ENCODE assay signal across 8 cellular contexts in genomic region chr1:201149400-201149799, GRCh38. TPM values are rescaled to one million over a fixed set of nuclear protein-coding genes. Genes with fewer than 3 reads are reported as not detected.
DNase-seq lines count a peak whose midpoint lies in the region; ATAC-seq and TF ChIP-seq lines count a peak whose summit lies in the region.

No MANE protein-coding gene starts in this region.

- in situ Hi-C loops in ACHN (cut with HindIII; ENCODE audit: low pct_ligation_motif_present, low pct_unique_long_range_greater_than_20kb, low sequenced_read_pairs), result no loop called here
- in situ Hi-C loops in gastrocnemius medialis (cut with MboI; ENCODE audit: low sequenced_read_pairs in 4 of 4), result loop anchor here in 1 of 4 donors (10.0 kb wide), 1 partner anchor 75 kb away; no protein-coding TSS in a partner anchor

- H3K27me3 Mint-ChIP-seq in stimulated activated memory B cell treated with anti-CD40 and anti-IgM and Interleukin-4, amounts not matched to agents 10 μg/mL and 1 μg/mL and 100 μg/mL, for 72 hours, result no peaks in the 10 kb centered on the region

- peaks cover 0 to 13% of the 10 kb centered on the region in 2 donors for H3K36me3 ChIP-seq in gastrocnemius medialis

- H3K4me3 Mint-ChIP-seq in stimulated activated memory B cell treated with anti-CD40 and anti-IgM and Interleukin-4, amounts not matched to agents 10 μg/mL and 1 μg/mL and 100 μg/mL, for 72 hours, result no peak overlapping the region

- TF ChIP-seq POLR2A in gastrocnemius medialis (IDR thresholded peaks at IDR 0.05), result no peak

- no peaks in the 10 kb centered on the region for H3K9me3 ChIP-seq in gastrocnemius medialis

- peaks cover 7% of the 10 kb centered on the region for H3K4me1 Mint-ChIP-seq in stimulated activated memory B cell treated with anti-CD40 and anti-IgM and Interleukin-4, amounts not matched to agents 10 μg/mL and 1 μg/mL and 100 μg/mL, for 72 hours

- H3K4me3 ChIP-seq in dorsolateral prefrontal cortex (no peak overlapping the region), gastrocnemius medialis (no peak overlapping the region)

- DNase-seq in ACHN (peak; percentile 72), NCI-H748 (lab: John Stamatoyannopoulos, UW; ENCODE audit: unreplicated experiment) (peak; percentile 49), dorsolateral prefrontal cortex (no peak), gastrocnemius medialis (no peak)
- no peak for DNase-seq in activated CD4-positive, alpha-beta T cell treated with anti-CD3 and anti-CD28 coated beads, Interleukin-2, amount 50 U/mL, for 4 hours

- peaks cover 44% of the 10 kb centered on the region for H3K36me3 Mint-ChIP-seq in stimulated activated memory B cell treated with anti-CD40 and anti-IgM and Interleukin-4, amounts not matched to agents 10 μg/mL and 1 μg/mL and 100 μg/mL, for 72 hours

- intact Hi-C loops in dorsolateral prefrontal cortex (cut with DNase I) (no loop called here), gastrocnemius medialis (cut with DNase I; ENCODE audit: low total_unique reads) (loop anchor here (1.0 kb wide), 1 partner anchor 35 kb away; no protein-coding TSS in a partner anchor)

- TF ChIP-seq CTCF in GM12872 (IDR thresholded peaks at IDR 0.05; ENCODE audit: insufficient read depth, low read depth, low read length), result peak; percentile 59
- TF ChIP-seq CTCF in dorsolateral prefrontal cortex (IDR thresholded peaks at IDR 0.05 in 54 of 56, conservative IDR thresholded peaks at IDR 0.05 in 2 of 56; ENCODE audit: low read depth in 1 of 56, partially characterized antibody in 56 of 56), result peak in 38 of 56 donors; percentile 9 to 52 (median 26)
- peak; percentile 49 to 58 (median 53) for TF ChIP-seq CTCF in gastrocnemius medialis (IDR thresholded peaks at IDR 0.05 in 4 of 5, conservative IDR thresholded peaks at IDR 0.05 in 1 of 5)

- ATAC-seq in gastrocnemius medialis, result peak; percentile 45 to 49
- no peak for ATAC-seq in HG02642 (IDR thresholded peaks at IDR 0.05; ENCODE audit: poor library complexity, unreplicated experiment)
- ATAC-seq in stimulated activated memory B cell treated with anti-CD40 and anti-IgM and Interleukin-4, amounts not matched to agents 10 μg/mL and 1 μg/mL and 100 μg/mL, for 72 hours, result no peak

- H3K27me3 ChIP-seq in dorsolateral prefrontal cortex (no peaks in the 10 kb centered on the region), gastrocnemius medialis (no peaks in the 10 kb centered on the region)

- no peaks in the 10 kb centered on the region for H3K9me3 Mint-ChIP-seq in stimulated activated memory B cell treated with anti-CD40 and anti-IgM and Interleukin-4, amounts not matched to agents 10 μg/mL and 1 μg/mL and 100 μg/mL, for 72 hours

- H3K4me1 ChIP-seq in gastrocnemius medialis, result peaks cover 16 to 28% of the 10 kb centered on the region in 2 donors

- H3K27ac ChIP-seq in dorsolateral prefrontal cortex, result peak overlapping the region in 1 of 59 donors; percentile 7
- H3K27ac ChIP-seq in gastrocnemius medialis, result no peak overlapping the region

- H3K27ac Mint-ChIP-seq in stimulated activated memory B cell treated with anti-CD40 and anti-IgM and Interleukin-4, amounts not matched to agents 10 μg/mL and 1 μg/mL and 100 μg/mL, for 72 hours, result no peak overlapping the region

RNA-seq across cellular contexts. Expression of gene TMEM9, which starts 4.9 kb away (rescaled TPM):
- 100 to 1,000 TPM in 22 of 120 experiments, 10 to 100 TPM in 98; 57.9 to 136 (median 90.5) TPM for total RNA-seq in dorsolateral prefrontal cortex
- 10 to 100 TPM; 11.9 to 38.8 (median 13.0) TPM for total RNA-seq in gastrocnemius medialis

RNA-seq across cellular contexts. Expression of gene ASCL5, which starts 22.4 kb away (rescaled TPM):
- 1 to 10 TPM in 3 of 120 experiments, under 1 TPM in 65, not detected in 52; 0.26 to 1.5 (median 0.48) TPM for total RNA-seq in dorsolateral prefrontal cortex
- total RNA-seq in gastrocnemius medialis, result not detected

RNA-seq across cellular contexts. Expression of gene CACNA1S, which starts 37.2 kb away (rescaled TPM):
- total RNA-seq in dorsolateral prefrontal cortex (1 to 10 TPM in 2 of 120 experiments, under 1 TPM in 115, not detected in 3; 0.09 to 1.2 (median 0.32) TPM), gastrocnemius medialis (10 to 100 TPM; 74.3 to 93.5 (median 81.2) TPM)

RNA-seq across cellular contexts. Expression of gene IGFN1, which starts 41.2 kb away (rescaled TPM):
- 10 to 100 TPM in 2 of 120 experiments, 1 to 10 TPM in 62, under 1 TPM in 53, not detected in 3; 0.07 to 14.1 (median 1.2) TPM for total RNA-seq in dorsolateral prefrontal cortex
- 100 to 1,000 TPM in 1 of 4 donors, 10 to 100 TPM in 3; 11.2 to 113 (median 27.7) TPM for total RNA-seq in gastrocnemius medialis

Comparison
In these comparisons a context has a peak if more than half of its experiments do, and no peak if none do; other contexts are left out.
1. DNase-seq: peak in ACHN (single experiment) and NCI-H748 (single experiment); none in dorsolateral prefrontal cortex (0 of 10), gastrocnemius medialis (0 of 2) and activated CD4-positive, alpha-beta T cell treated with anti-CD3 and anti-CD28 coated beads, Interleukin-2, amount 50 U/mL, for 4 hours (0 of 2).
2. ATAC-seq: peak in gastrocnemius medialis (2 of 2); none in HG02642 (single experiment) and stimulated activated memory B cell treated with anti-CD40 and anti-IgM and Interleukin-4, amounts not matched to agents 10 μg/mL and 1 μg/mL and 100 μg/mL, for 72 hours (single experiment).
3. RNA of gene CACNA1S, which starts 37.2 kb away (total RNA-seq): 74.3 to 93.5 TPM in gastrocnemius medialis; 0.09 to 1.2 TPM in dorsolateral prefrontal cortex; every median in the first group is over 10 times any median in the second.
4. Peak in every context shown above with its lines, with median percentiles within 50 percentile points of each other: CTCF ChIP-seq.